Comparison of ENCODE assay signal across 14 cellular contexts in genomic region chr13:69579351-69579750, GRCh38.
DNase-seq lines count a peak whose midpoint lies in the region; ATAC-seq, FAIRE-seq and TF ChIP-seq lines count a peak whose summit lies in the region.
"Had no signal": no experiment of that assay in that cellular context is flagged by ENCODE, and none has a peak within 500 bp of the region (broad histone marks: within the 10 kb centered on the region; RNA-seq: fewer than 3 reads in every experiment).

No MANE protein-coding gene starts in this region.

- H3K27me3 ChIP-seq in BE2C: no peaks in the 10 kb centered on the region
- H3K27me3 ChIP-seq in HUES48 (ENCODE audit: control insufficient read depth, insufficient read depth, low read length): no peaks in the 10 kb centered on the region

- no peak overlapping the region for H3K4me3 ChIP-seq in BE2C (ENCODE audit: low read depth, low read length)
- H3K4me3 ChIP-seq in HUES48 (ENCODE audit: low read depth, low read length): no peak overlapping the region
- no peak overlapping the region for H3K4me3 ChIP-seq in kidney (ENCODE audit: low read length in 2 of 2)

- H3K27ac ChIP-seq in HUES48 (ENCODE audit: low read depth, low read length) (peak overlapping the region; percentile 73), kidney (ENCODE audit: low read depth in 2 of 2, low read length in 2 of 2) (no peak overlapping the region)
- H3K27ac ChIP-seq: KMS-11 had no signal

- peak; percentile 75 for FAIRE-seq in kidney (lab: Jason Lieb, UNC)
- FAIRE-seq: RCC 7860 had no signal

- intact Hi-C loops in kidney (cut with DNase I): no loop called here

- H3K9ac ChIP-seq in HUES48 (ENCODE audit: low read depth, low read length) (no peak overlapping the region), kidney (ENCODE audit: low read length in 2 of 2) (no peak overlapping the region)
- H3K9ac ChIP-seq: KMS-11 had no signal

- ATAC-seq in HG03469 (IDR thresholded peaks at IDR 0.05; ENCODE audit: unreplicated experiment): no peak
- ATAC-seq: activated naive CD4-positive, alpha-beta T cell treated with anti-CD3 and anti-CD28 coated beads, Interleukin-2, amount 50 U/mL, for 72 hours; CD8-positive, alpha-beta T cell; naive thymus-derived CD8-positive, alpha-beta T cell had no signal

- H3K36me3 ChIP-seq in BE2C (no peaks in the 10 kb centered on the region), HUES48 (ENCODE audit: control insufficient read depth, insufficient read depth, low read length) (no peaks in the 10 kb centered on the region), kidney (ENCODE audit: control insufficient read depth in 1 of 2, insufficient read depth in 2 of 2, low read length in 2 of 2) (no peaks in the 10 kb centered on the region)

- TF ChIP-seq CTCF in BE2C (IDR thresholded peaks at IDR 0.05; ENCODE audit: low read depth, low read length): peak; percentile 56
- TF ChIP-seq CTCF in kidney (IDR thresholded peaks at IDR 0.05; ENCODE audit: borderline replicate concordance, extremely low read depth, insufficient read depth): no peak

- no peak for DNase-seq in BE2C
- peak; percentile 58 for DNase-seq in OCI-M1 (lab: John Stamatoyannopoulos, UW)
- no peak for DNase-seq in kidney
- DNase-seq in NK-92 treated with Interleukin-12 subunit alpha and Interleukin-12 subunit beta, amount 100 ng/mL, for 24 hours (lab: John Stamatoyannopoulos, UW): no peak
- DNase-seq in activated gamma-delta T cell treated with Interleukin-2 at 50 U/mL for 16 hours: no peak
- DNase-seq in inferior parietal cortex (ENCODE audit: extremely low spot score): no peak
- DNase-seq: activated CD4-positive, alpha-beta T cell treated with anti-CD3 and anti-CD28 coated beads, Interleukin-2, amount 50 U/mL, for 1 hour; CD8-positive, alpha-beta T cell; naive thymus-derived CD8-positive, alpha-beta T cell had no signal

- H3K9me3 ChIP-seq in BE2C (no peaks in the 10 kb centered on the region), HUES48 (ENCODE audit: control insufficient read depth, insufficient read depth, low read length) (no peaks in the 10 kb centered on the region), kidney (ENCODE audit: control insufficient read depth in 1 of 2, low read length in 2 of 2) (peaks cover 0 to 2% of the 10 kb centered on the region in 2 donors)

- no peaks in the 10 kb centered on the region for H3K4me1 ChIP-seq in BE2C
- H3K4me1 ChIP-seq in HUES48 (ENCODE audit: control insufficient read depth, insufficient read depth, low read length): peaks cover 13% of the 10 kb centered on the region
- H3K4me1 ChIP-seq in kidney (ENCODE audit: control insufficient read depth in 1 of 2, insufficient read depth in 1 of 2, low read depth in 1 of 2, low read length in 2 of 2): no peaks in the 10 kb centered on the region
